1 cellular context compared by ENCODE assay signal in the genomic region with DNA sequence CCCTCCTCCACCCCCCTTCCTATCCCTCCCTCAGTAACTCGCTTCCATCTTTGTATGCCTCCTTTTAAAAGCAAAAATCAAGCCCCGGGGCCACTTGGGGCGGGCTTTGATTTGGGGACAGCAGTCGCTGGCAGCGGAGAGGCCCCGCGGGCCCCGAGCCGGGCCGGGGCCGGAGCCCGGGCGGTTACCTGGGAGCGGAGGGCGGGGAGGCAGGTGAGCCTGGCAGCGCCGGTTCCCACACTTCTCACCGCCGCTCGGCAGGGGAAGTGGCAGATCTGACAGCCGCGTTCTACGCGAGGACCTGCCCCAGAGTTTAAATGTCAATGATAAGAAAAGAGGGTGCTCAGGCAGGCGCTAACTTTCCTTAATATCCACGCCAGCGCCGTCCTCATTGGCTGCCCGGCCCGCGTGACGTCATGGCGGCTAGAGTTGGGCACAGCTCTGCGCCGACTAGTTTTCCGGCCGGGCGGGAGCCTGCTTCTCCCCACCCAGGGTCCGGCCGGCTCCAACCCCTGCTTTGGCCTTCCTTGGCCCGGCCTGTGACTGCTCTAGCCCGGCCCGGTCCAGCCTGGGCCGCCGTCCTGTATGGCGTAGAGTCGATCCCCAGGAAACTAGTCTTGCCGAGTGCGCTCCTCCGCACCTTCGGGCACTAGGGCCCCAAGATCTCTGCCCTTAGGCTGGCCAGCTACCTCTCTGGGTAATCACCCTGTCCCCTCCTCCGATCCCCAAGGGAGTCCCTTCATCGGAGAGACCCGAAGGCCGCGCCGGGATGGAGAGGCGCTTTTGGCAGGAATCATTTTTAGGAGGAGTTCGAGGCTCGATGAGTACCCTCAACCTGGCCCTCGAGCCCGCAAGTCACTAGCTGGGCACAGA.
TF ChIP-seq lines count a peak whose summit lies in the region.

No MANE protein-coding gene starts in this region.

TF ChIP-seq in GM23338, 12 proteins besides CTCF, POLR2A, EP300 and RAD21 (continued from another document):
- TF ChIP-seq, protein P1, sequence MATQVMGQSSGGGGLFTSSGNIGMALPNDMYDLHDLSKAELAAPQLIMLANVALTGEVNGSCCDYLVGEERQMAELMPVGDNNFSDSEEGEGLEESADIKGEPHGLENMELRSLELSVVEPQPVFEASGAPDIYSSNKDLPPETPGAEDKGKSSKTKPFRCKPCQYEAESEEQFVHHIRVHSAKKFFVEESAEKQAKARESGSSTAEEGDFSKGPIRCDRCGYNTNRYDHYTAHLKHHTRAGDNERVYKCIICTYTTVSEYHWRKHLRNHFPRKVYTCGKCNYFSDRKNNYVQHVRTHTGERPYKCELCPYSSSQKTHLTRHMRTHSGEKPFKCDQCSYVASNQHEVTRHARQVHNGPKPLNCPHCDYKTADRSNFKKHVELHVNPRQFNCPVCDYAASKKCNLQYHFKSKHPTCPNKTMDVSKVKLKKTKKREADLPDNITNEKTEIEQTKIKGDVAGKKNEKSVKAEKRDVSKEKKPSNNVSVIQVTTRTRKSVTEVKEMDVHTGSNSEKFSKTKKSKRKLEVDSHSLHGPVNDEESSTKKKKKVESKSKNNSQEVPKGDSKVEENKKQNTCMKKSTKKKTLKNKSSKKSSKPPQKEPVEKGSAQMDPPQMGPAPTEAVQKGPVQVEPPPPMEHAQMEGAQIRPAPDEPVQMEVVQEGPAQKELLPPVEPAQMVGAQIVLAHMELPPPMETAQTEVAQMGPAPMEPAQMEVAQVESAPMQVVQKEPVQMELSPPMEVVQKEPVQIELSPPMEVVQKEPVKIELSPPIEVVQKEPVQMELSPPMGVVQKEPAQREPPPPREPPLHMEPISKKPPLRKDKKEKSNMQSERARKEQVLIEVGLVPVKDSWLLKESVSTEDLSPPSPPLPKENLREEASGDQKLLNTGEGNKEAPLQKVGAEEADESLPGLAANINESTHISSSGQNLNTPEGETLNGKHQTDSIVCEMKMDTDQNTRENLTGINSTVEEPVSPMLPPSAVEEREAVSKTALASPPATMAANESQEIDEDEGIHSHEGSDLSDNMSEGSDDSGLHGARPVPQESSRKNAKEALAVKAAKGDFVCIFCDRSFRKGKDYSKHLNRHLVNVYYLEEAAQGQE (IDR thresholded peaks at IDR 0.05; ENCODE audit: unreplicated experiment) = no peak
- no peak for TF ChIP-seq ETS1 (IDR thresholded peaks at IDR 0.05)
